In the genomic region with DNA sequence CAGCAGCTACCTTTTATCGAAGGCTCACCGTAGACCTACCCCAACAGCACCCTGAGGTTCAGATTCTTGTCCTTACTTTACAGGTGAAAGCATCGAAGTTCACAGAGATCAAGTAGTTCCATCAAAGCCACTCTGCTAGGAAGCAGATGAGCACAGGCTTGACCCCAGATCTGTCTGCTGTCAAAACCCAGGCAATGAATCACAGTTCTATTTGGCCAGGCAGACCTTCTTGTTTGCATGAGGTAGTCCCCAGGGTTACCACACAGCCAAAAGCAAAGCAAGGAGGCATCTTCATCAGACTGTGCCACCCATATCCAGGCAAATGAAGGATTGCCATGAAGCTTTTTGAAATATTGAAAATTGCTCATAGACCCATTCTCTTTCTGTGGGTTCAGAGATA, we compare ENCODE assay signal across 15 cellular contexts.
"Had no signal": no experiment of that assay in that cellular context is flagged by ENCODE, and none has a peak within 500 bp of the region (broad histone marks: within the 10 kb centered on the region; RNA-seq: fewer than 3 reads in every experiment).

No MANE protein-coding gene starts in this region.

- H3K4me1 ChIP-seq: ascending aorta, right atrium auricular region, uterus had no signal

- H3K4me3 Mint-ChIP-seq: activated CD4-positive, alpha-beta T cell treated with anti-CD3 and anti-CD28 coated beads, Interleukin-2, amount 10 ng/mL, durations not matched to agents 7 days and 5 days; activated naive CD8-positive, alpha-beta T cell treated with anti-CD3 and anti-CD28 coated beads, Interleukin-2, amount 50 U/mL, for 24 hours; T-helper 17 cell had no signal

- H3K4me3 ChIP-seq: ascending aorta, cardiac muscle cell, gastroesophageal sphincter, left lung, right atrium auricular region, smooth muscle cell, tibial artery, uterus had no signal

- H3K27ac Mint-ChIP-seq: activated CD4-positive, alpha-beta T cell treated with anti-CD3 and anti-CD28 coated beads, Interleukin-2, amount 10 ng/mL, durations not matched to agents 7 days and 5 days; activated naive CD8-positive, alpha-beta T cell treated with anti-CD3 and anti-CD28 coated beads, Interleukin-2, amount 50 U/mL, for 24 hours had no signal

- H3K36me3 ChIP-seq: ascending aorta, cardiac muscle cell, gastroesophageal sphincter, left lung, right atrium auricular region, tibial artery, uterus had no signal

- DNase-seq: activated CD4-positive, alpha-beta T cell treated with anti-CD3 and anti-CD28 coated beads, Interleukin-2, amount 10 ng/mL, durations not matched to agents 7 days and 5 days; activated CD4-positive, CD25-positive, alpha-beta regulatory T cell; activated CD8-positive, alpha-beta memory T cell treated with anti-CD3 and anti-CD28 coated beads for 24 hours; activated naive CD4-positive, alpha-beta T cell treated with Interleukin-2 at 50 U/mL for 16 hours; activated naive CD8-positive, alpha-beta T cell treated with anti-CD3 and anti-CD28 coated beads, Interleukin-2, amount 50 U/mL, for 24 hours; hypothalamus; left lung; T-helper 17 cell; tibial artery; uterus had no signal

- H3K4me1 Mint-ChIP-seq: activated CD4-positive, alpha-beta T cell treated with anti-CD3 and anti-CD28 coated beads, Interleukin-2, amount 10 ng/mL, durations not matched to agents 7 days and 5 days; activated naive CD8-positive, alpha-beta T cell treated with anti-CD3 and anti-CD28 coated beads, Interleukin-2, amount 50 U/mL, for 24 hours had no signal

- H3K4me2 ChIP-seq: smooth muscle cell had no signal

- H3K27me3 ChIP-seq: ascending aorta, cardiac muscle cell, gastroesophageal sphincter, left lung, right atrium auricular region, uterus had no signal

- H3K9me3 Mint-ChIP-seq: activated CD4-positive, alpha-beta T cell treated with anti-CD3 and anti-CD28 coated beads, Interleukin-2, amount 10 ng/mL, durations not matched to agents 7 days and 5 days; activated naive CD8-positive, alpha-beta T cell treated with anti-CD3 and anti-CD28 coated beads, Interleukin-2, amount 50 U/mL, for 24 hours had no signal

- H3K9me3 ChIP-seq: ascending aorta, gastroesophageal sphincter, left lung, right atrium auricular region, tibial artery, uterus had no signal

- H3K27ac ChIP-seq: ascending aorta, cardiac muscle cell, gastroesophageal sphincter, left lung, right atrium auricular region, tibial artery, uterus had no signal
